In genomic region chr17:7217113-7217987, GRCh38 we compare ENCODE assay signal across 8 cellular contexts. TPM values are rescaled to one million over a fixed set of nuclear protein-coding genes. Genes with fewer than 3 reads are reported as not detected.
DNase-seq lines count a peak whose midpoint lies in the region; ATAC-seq, FAIRE-seq and TF ChIP-seq lines count a peak whose summit lies in the region.

No MANE protein-coding gene starts in this region.

- peaks cover 70% of the 10 kb centered on the region for H3K4me1 ChIP-seq in mononuclear cell (ENCODE audit: insufficient read depth, low read length)
- peaks cover 0 to 24% of the 10 kb centered on the region in 2 donors for H3K4me1 ChIP-seq in uterus

- CTCF ChIA-PET in AG04450 (lab: Charles Lee): interaction anchor here (0.7 to 1.7 kb wide), 2 partner anchors 25 to 171 kb away, joined by 3 to 5 read pairs; no protein-coding TSS in a partner anchor

- H3K27ac ChIP-seq in AG04450 (ENCODE audit: low read depth, low read length) (peak overlapping the region; percentile 52), uterus (peak overlapping the region; percentile 92 to 97)

- H3K9me3 ChIP-seq in AG04450 (ENCODE audit: control insufficient read depth, insufficient read depth, low read length) (no peaks in the 10 kb centered on the region; the same call in 1 of the 2 replicates), mononuclear cell (ENCODE audit: low read depth, low read length) (no peaks in the 10 kb centered on the region), uterus (no peaks in the 10 kb centered on the region)

- H3K27me3 ChIP-seq in AG04450 (ENCODE audit: control insufficient read depth, insufficient read depth, low read length) (no peaks in the 10 kb centered on the region), mononuclear cell (ENCODE audit: insufficient read depth, low read length) (no peaks in the 10 kb centered on the region), uterus (no peaks in the 10 kb centered on the region)

- peak; percentile 66 for FAIRE-seq in GM19239 (lab: Jason Lieb, UNC)

- H3K4me3 ChIP-seq in AG04450 (ENCODE audit: low read depth, low read length) (peak overlapping the region; percentile 72), mononuclear cell (ENCODE audit: low read length) (peak overlapping the region; percentile 24), uterus (peak overlapping the region; percentile 47 to 59)

- no peak for DNase-seq in AG04450 (ENCODE audit: low read depth, low spot score)
- no peak for DNase-seq in GM19239 (ENCODE audit: insufficient read length, low spot score)
- peak; percentile 53 for DNase-seq in SK-MEL-5 (ENCODE audit: low read depth, low spot score)
- peak; percentile 80 for DNase-seq in ecto neural progenitor cell (ENCODE audit: low spot score)
- DNase-seq in uterus: peak; percentile 68 to 84

- H3K36me3 ChIP-seq in uterus: no peaks in the 10 kb centered on the region

- in situ Hi-C loops in SK-MEL-5 (cut with HindIII; ENCODE audit: low pct_unique_long_range_greater_than_20kb, low sequenced_read_pairs): no loop called here

- TF ChIP-seq CTCF in AG04450 (IDR thresholded peaks at IDR 0.05; ENCODE audit: low read depth, low read length) (no peak), uterus (IDR thresholded peaks at IDR 0.05) (no peak)

- POLR2A ChIA-PET in AG04450 (lab: Yijun Ruan, JAX): no interaction called here

- ATAC-seq in HG03108 (IDR thresholded peaks at IDR 0.05; ENCODE audit: unreplicated experiment) (no peak), HG02981 (IDR thresholded peaks at IDR 0.05; ENCODE audit: unreplicated experiment) (no peak)

- intact Hi-C loops in uterus (cut with DNase I; ENCODE audit: low total_unique reads): no loop called here

- no peak for TF ChIP-seq POLR2A in uterus (IDR thresholded peaks at IDR 0.05)

RNA-seq across cellular contexts. Expression of gene DLG4, which starts 2.3 kb away (rescaled TPM):
- polyA plus RNA-seq in AG04450 (2011; rRNA removed): 10.2 and 11.6 TPM in 2 replicates
- 15.2 and 19.5 TPM in 2 replicates for polyA minus RNA-seq in AG04450 (2011; rRNA and poly(A)+ RNA removed)
- 3.7 and 3.9 TPM in 2 replicates for total RNA-seq in SK-MEL-5 (2014; rRNA removed; shearing (Covaris generic))
- polyA plus RNA-seq in SK-MEL-5 (2015; cell fraction: cytosol; rRNA removed): 5.0 and 9.0 TPM in 2 replicates
- polyA plus RNA-seq in SK-MEL-5 (2015; cell fraction: nucleus; rRNA removed): 20.1 and 25.9 TPM in 2 replicates
- total RNA-seq in mononuclear cell (9.0 TPM), uterus (10 to 100 TPM; 22.8 to 64.0 (median 48.4) TPM)

RNA-seq across cellular contexts. Expression of gene ACADVL, which starts 2.4 kb away (rescaled TPM):
- 217 and 262 TPM in 2 replicates for polyA plus RNA-seq in AG04450 (2011; rRNA removed)
- 169 and 241 TPM in 2 replicates for polyA minus RNA-seq in AG04450 (2011; rRNA and poly(A)+ RNA removed)
- 123 and 148 TPM in 2 replicates for total RNA-seq in SK-MEL-5 (2014; rRNA removed; shearing (Covaris generic))
- polyA plus RNA-seq in SK-MEL-5 (2015; cell fraction: cytosol; rRNA removed): 149 and 184 TPM in 2 replicates
- 1,839 and 2,323 TPM in 2 replicates for polyA plus RNA-seq in SK-MEL-5 (2015; cell fraction: nucleus; rRNA removed)
- 143 TPM for total RNA-seq in mononuclear cell
- 100 to 1,000 TPM; 167 to 800 (median 399) TPM for total RNA-seq in uterus

RNA-seq across cellular contexts. Expression of gene DVL2, which starts 17.0 kb away (rescaled TPM):
- 5.1 and 8.2 TPM in 2 replicates for polyA plus RNA-seq in AG04450 (2011; rRNA removed)
- 23.9 and 29.6 TPM in 2 replicates for polyA minus RNA-seq in AG04450 (2011; rRNA and poly(A)+ RNA removed)
- total RNA-seq in SK-MEL-5 (2014; rRNA removed; shearing (Covaris generic)): 86.9 and 91.5 TPM in 2 replicates
- 57.4 and 71.1 TPM in 2 replicates for polyA plus RNA-seq in SK-MEL-5 (2015; cell fraction: cytosol; rRNA removed)
- 141 and 181 TPM in 2 replicates for polyA plus RNA-seq in SK-MEL-5 (2015; cell fraction: nucleus; rRNA removed)
- 23.1 TPM for total RNA-seq in mononuclear cell
- total RNA-seq in uterus: 10 to 100 TPM in 3 of 4 donors, 1 to 10 TPM in 1; 5.1 to 83.2 (median 53.5) TPM

RNA-seq across cellular contexts. Expression of gene PHF23, which starts 21.9 kb away (rescaled TPM):
- polyA plus RNA-seq in AG04450 (2011; rRNA removed): 56.3 and 58.7 TPM in 2 replicates
- polyA minus RNA-seq in AG04450 (2011; rRNA and poly(A)+ RNA removed): 58.1 and 72.8 TPM in 2 replicates
- total RNA-seq in SK-MEL-5 (2014; rRNA removed; shearing (Covaris generic)): 69.0 and 81.3 TPM in 2 replicates
- 73.5 and 76.9 TPM in 2 replicates for polyA plus RNA-seq in SK-MEL-5 (2015; cell fraction: cytosol; rRNA removed)
- 31.9 and 70.5 TPM in 2 replicates for polyA plus RNA-seq in SK-MEL-5 (2015; cell fraction: nucleus; rRNA removed)
- total RNA-seq in mononuclear cell (6.5 TPM), uterus (10 to 100 TPM in 3 of 4 donors, 1 to 10 TPM in 1; 9.7 to 68.1 (median 29.7) TPM)

RNA-seq across cellular contexts. Expression of gene GABARAP, which starts 24.9 kb away (rescaled TPM):
- polyA plus RNA-seq in AG04450 (2011; rRNA removed): 929 and 984 TPM in 2 replicates
- polyA minus RNA-seq in AG04450 (2011; rRNA and poly(A)+ RNA removed): 405 and 431 TPM in 2 replicates
- 237 and 305 TPM in 2 replicates for total RNA-seq in SK-MEL-5 (2014; rRNA removed; shearing (Covaris generic))
- 760 and 1,106 TPM in 2 replicates for polyA plus RNA-seq in SK-MEL-5 (2015; cell fraction: cytosol; rRNA removed)
- 108 and 115 TPM in 2 replicates for polyA plus RNA-seq in SK-MEL-5 (2015; cell fraction: nucleus; rRNA removed)
- total RNA-seq in mononuclear cell: 396 TPM
- 100 to 1,000 TPM; 220 to 467 (median 366) TPM for total RNA-seq in uterus

Comparison
In these comparisons a context has a peak if more than half of its experiments do, and no peak if none do; other contexts are left out.
1. DNase-seq: peak in SK-MEL-5 (single experiment), ecto neural progenitor cell (single experiment) and uterus (2 of 2); none in AG04450 (single experiment) and GM19239 (single experiment).
2. Peak in every context shown above with its lines, with median percentiles within 50 percentile points of each other: H3K4me3 ChIP-seq.